ENCODE assay signal across 1 cellular context in genomic region chr7:77935652-77936348, GRCh38.
TF ChIP-seq lines count a peak whose summit lies in the region.

No MANE protein-coding gene starts in this region.

TF ChIP-seq in K562, 482 proteins besides CTCF, POLR2A, EP300 and RAD21 (continued from another document):
- TF ChIP-seq PRDM10 (IDR thresholded peaks at IDR 0.05; ENCODE audit: partially characterized antibody) (no peak), ARID3A (IDR thresholded peaks at IDR 0.05; ENCODE audit: borderline replicate concordance, low read depth, low read length) (peak; percentile 37; the same call in 1 of the 2 replicates), ZNF143 (CRISPR knock-in tag; IDR thresholded peaks at IDR 0.05) (no peak), ZNF41 (CRISPR knock-in tag; conservative IDR thresholded peaks at IDR 0.05) (no peak), HDAC2 (IDR thresholded peaks at IDR 0.05) (no peak), MAFG (tag; conservative IDR thresholded peaks at IDR 0.05) (no peak), GATAD2A (IDR thresholded peaks at IDR 0.05) (no peak), ZNF384 (IDR thresholded peaks at IDR 0.05; ENCODE audit: low read depth, low read length) (peak; percentile 26; the same call in 1 of the 2 replicates), NFRKB (IDR thresholded peaks at IDR 0.05; ENCODE audit: low read depth) (no peak)
